ENCODE assay signal across 8 cellular contexts in genomic region chr19:55383789-55384575, GRCh38.
DNase-seq lines count a peak whose midpoint lies in the region; ATAC-seq lines count a peak whose summit lies in the region.

Gene TMEM238, minus strand, starts transcription at chr19:55384292. Its CDS starts 33 bp downstream, at chr19:55384259.

- H3K9me3 Mint-ChIP-seq in dendritic cell treated with granulocyte-macrophage colony-stimulating factor and Interleukin-4, amounts not matched to agents 40 ng/mL and 50 ng/mL, for 4 days: no peaks in the 10 kb centered on the region

- H3K27ac Mint-ChIP-seq in dendritic cell treated with granulocyte-macrophage colony-stimulating factor and Interleukin-4, amounts not matched to agents 40 ng/mL and 50 ng/mL, for 4 days: peak within 1 kb of the TSS; percentile 95

- H3K4me3 Mint-ChIP-seq in dendritic cell treated with granulocyte-macrophage colony-stimulating factor and Interleukin-4, amounts not matched to agents 40 ng/mL and 50 ng/mL, for 4 days: peak within 1 kb of the TSS; percentile 91

- DNase-seq in NCI-H2081 (lab: John Stamatoyannopoulos, UW) (peak; percentile 51 to 71), NCI-H2081 treated with DMSO at 0.1 percent for 48 hours (lab: John Stamatoyannopoulos, UW) (no peak), NCI-H1105 treated with DMSO at 0.1 percent for 48 hours (lab: John Stamatoyannopoulos, UW) (peak; percentile 68), left kidney (ENCODE audit: low read depth, low spot score) (peak; percentile 89)
- peak; percentile 24 for DNase-seq in activated CD4-positive, alpha-beta T cell treated with anti-CD3 and anti-CD28 coated beads for 1 hour
- peak; percentile 28 to 51 for DNase-seq in stimulated activated CD4-positive, alpha-beta T cell treated with anti-CD3 and anti-CD28 coated beads, Interleukin-4, amount 100 ng/mL, for 4 hours

- peaks cover 52% of the 10 kb centered on the region for H3K4me1 Mint-ChIP-seq in dendritic cell treated with granulocyte-macrophage colony-stimulating factor and Interleukin-4, amounts not matched to agents 40 ng/mL and 50 ng/mL, for 4 days (ENCODE audit: low read depth)

- intact Hi-C loops in dendritic cell treated with granulocyte-macrophage colony-stimulating factor and Interleukin-4, amounts not matched to agents 40 ng/mL and 50 ng/mL, for 4 days (cut with micrococcal nuclease): loop anchor here (2.0 kb wide), 1 partner anchor 25 kb away; no protein-coding TSS in a partner anchor

- H3K27me3 Mint-ChIP-seq in dendritic cell treated with granulocyte-macrophage colony-stimulating factor and Interleukin-4, amounts not matched to agents 40 ng/mL and 50 ng/mL, for 4 days: peaks cover 17% of the 10 kb centered on the region

- ATAC-seq in GM21737 (IDR thresholded peaks at IDR 0.05; ENCODE audit: unreplicated experiment): no peak

- peaks cover 35% of the 10 kb centered on the region for H3K36me3 Mint-ChIP-seq in dendritic cell treated with granulocyte-macrophage colony-stimulating factor and Interleukin-4, amounts not matched to agents 40 ng/mL and 50 ng/mL, for 4 days (ENCODE audit: low read depth)
